In genomic region chr2:238670341-238670681, GRCh38 we compare ENCODE assay signal across 15 cellular contexts.
DNase-seq lines count a peak whose midpoint lies in the region; ATAC-seq and TF ChIP-seq lines count a peak whose summit lies in the region.
"Had no signal": no experiment of that assay in that cellular context is flagged by ENCODE, and none has a peak within 500 bp of the region (broad histone marks: within the 10 kb centered on the region; RNA-seq: fewer than 3 reads in every experiment).

No MANE protein-coding gene starts in this region.

- no peak overlapping the region for H2AFZ ChIP-seq in MM.1S (ENCODE audit: low read length)

- H3K4me2 ChIP-seq in BLaER1 = peak overlapping the region; percentile 44; the same call in 1 of the 2 replicates
- no peak overlapping the region for H3K4me2 ChIP-seq in MM.1S (ENCODE audit: low read depth, low read length)

- H3K27ac Mint-ChIP-seq in activated naive CD8-positive, alpha-beta T cell treated with anti-CD3 and anti-CD28 coated beads, Interleukin-2, amount 50 U/mL, for 24 hours = no peak overlapping the region
- H3K27ac Mint-ChIP-seq: CD4-positive, CD25-positive, alpha-beta regulatory T cell had no signal

- H3K27me3 Mint-ChIP-seq in activated naive CD8-positive, alpha-beta T cell treated with anti-CD3 and anti-CD28 coated beads, Interleukin-2, amount 50 U/mL, for 24 hours = peaks cover 23% of the 10 kb centered on the region

- H3K9ac ChIP-seq in BLaER1 (no peak overlapping the region), MM.1S (ENCODE audit: low read length) (no peak overlapping the region)

- no peaks in the 10 kb centered on the region for H3K27me3 ChIP-seq in BLaER1
- no peaks in the 10 kb centered on the region for H3K27me3 ChIP-seq in MM.1S (replicated peaks; ENCODE audit: insufficient read depth, low read length)
- H3K27me3 ChIP-seq: MG63 had no signal

- DNase-seq in activated T-cell treated with anti-CD3 and anti-CD28 coated beads for 48 hours (ENCODE audit: low read depth) = peak; percentile 23
- DNase-seq in activated T-cell treated with anti-CD3 and anti-CD28 coated beads for 4 hours = no peak
- no peak for DNase-seq in MM.1S
- DNase-seq in activated naive CD8-positive, alpha-beta T cell treated with anti-CD3 and anti-CD28 coated beads, Interleukin-2, amount 50 U/mL, for 24 hours = no peak
- DNase-seq in EL = no peak
- no peak for DNase-seq in T-helper 1 cell
- DNase-seq: Caco-2; CD4-positive, CD25-positive, alpha-beta regulatory T cell; DMS153; MG63; NCI-H187; NCI-H226; NCI-H524 treated with DMSO at 0.1 percent for 48 hours had no signal

- H3K9me2 ChIP-seq in MM.1S (replicated peaks; ENCODE audit: insufficient read depth, low read length) = no peaks in the 10 kb centered on the region

- no peaks in the 10 kb centered on the region for H3F3A ChIP-seq in MM.1S (ENCODE audit: insufficient read depth, low read length)

- H3K4me1 Mint-ChIP-seq in activated naive CD8-positive, alpha-beta T cell treated with anti-CD3 and anti-CD28 coated beads, Interleukin-2, amount 50 U/mL, for 24 hours = peaks cover 1% of the 10 kb centered on the region
- H3K4me1 Mint-ChIP-seq: CD4-positive, CD25-positive, alpha-beta regulatory T cell had no signal

- H3K27ac ChIP-seq in BLaER1 (no peak overlapping the region), MM.1S (ENCODE audit: low read length) (peak overlapping the region; percentile 22; the same call in 1 of the 2 replicates)

- ATAC-seq in activated naive CD8-positive, alpha-beta T cell treated with anti-CD3 and anti-CD28 coated beads, Interleukin-2, amount 50 U/mL, for 24 hours = peak; percentile 68
- ATAC-seq: Panc1 had no signal

- H3K36me3 ChIP-seq in BLaER1 (no peaks in the 10 kb centered on the region), MM.1S (replicated peaks; ENCODE audit: insufficient read depth, low read length) (no peaks in the 10 kb centered on the region)
- H3K36me3 ChIP-seq: MG63 had no signal

- no peaks in the 10 kb centered on the region for H3K36me3 Mint-ChIP-seq in activated naive CD8-positive, alpha-beta T cell treated with anti-CD3 and anti-CD28 coated beads, Interleukin-2, amount 50 U/mL, for 24 hours (ENCODE audit: low read depth)
- H3K36me3 Mint-ChIP-seq: CD4-positive, CD25-positive, alpha-beta regulatory T cell had no signal

- H4K20me1 ChIP-seq in BLaER1 (no peaks in the 10 kb centered on the region), MM.1S (ENCODE audit: insufficient read depth, low read length) (no peaks in the 10 kb centered on the region)

- H3K9me3 Mint-ChIP-seq in activated naive CD8-positive, alpha-beta T cell treated with anti-CD3 and anti-CD28 coated beads, Interleukin-2, amount 50 U/mL, for 24 hours = peaks cover 25% of the 10 kb centered on the region

- TF ChIP-seq CTCF in MM.1S (IDR thresholded peaks at IDR 0.05; ENCODE audit: low read length) = no peak

- H3K9me3 ChIP-seq in BLaER1 = peaks cover 26% of the 10 kb centered on the region
- no peaks in the 10 kb centered on the region for H3K9me3 ChIP-seq in MM.1S (replicated peaks; ENCODE audit: insufficient read depth, low read length)
- H3K9me3 ChIP-seq: Caco-2, MG63 had no signal

- no peak overlapping the region for H3K4me3 Mint-ChIP-seq in activated naive CD8-positive, alpha-beta T cell treated with anti-CD3 and anti-CD28 coated beads, Interleukin-2, amount 50 U/mL, for 24 hours
- H3K4me3 Mint-ChIP-seq: CD4-positive, CD25-positive, alpha-beta regulatory T cell had no signal

- no peaks in the 10 kb centered on the region for H3K79me2 ChIP-seq in MM.1S (ENCODE audit: low read length)

- H3K4me3 ChIP-seq in BLaER1 (no peak overlapping the region), MM.1S (ENCODE audit: low read length) (no peak overlapping the region)
- H3K4me3 ChIP-seq: MG63 had no signal

- H3K4me1 ChIP-seq in BLaER1 (peaks cover 8% of the 10 kb centered on the region), MM.1S (ENCODE audit: low read length) (peaks cover 4% of the 10 kb centered on the region; the same call in 1 of the 2 replicates)
- H3K4me1 ChIP-seq: Caco-2 had no signal
